In genomic region chr19:49570138-49570856, GRCh38 we compare ENCODE assay signal across 8 cellular contexts. TPM values are rescaled to one million over a fixed set of nuclear protein-coding genes. Genes with fewer than 3 reads are reported as not detected.
DNase-seq lines count a peak whose midpoint lies in the region; ATAC-seq lines count a peak whose summit lies in the region.

No MANE protein-coding gene starts in this region.

- no peaks in the 10 kb centered on the region for H3K36me3 Mint-ChIP-seq in natural killer cell treated with Interleukin-12 subunit alpha and Interleukin-12 subunit beta and Interleukin-15 and Interleukin-18, amount 100 ng/mL, for 72 hours

- H3K27ac Mint-ChIP-seq in natural killer cell treated with Interleukin-12 subunit alpha and Interleukin-12 subunit beta and Interleukin-15 and Interleukin-18, amount 100 ng/mL, for 72 hours = peak overlapping the region; percentile 46 to 81

- DNase-seq in DMS53 treated with DMSO at 0.1 percent for 48 hours (lab: John Stamatoyannopoulos, UW; ENCODE audit: unreplicated experiment) (peak; percentile 68), HuH-7 (ENCODE audit: low spot score) (peak; percentile 72), NOMO-1 treated with DMSO at 0.1 percent for 48 hours (lab: John Stamatoyannopoulos, UW; ENCODE audit: unreplicated experiment) (peak; percentile 81), activated T-cell treated with anti-CD3 and anti-CD28 coated beads for 24 hours (ENCODE audit: low read depth) (peak; percentile 62), fibroblast of gingiva (ENCODE audit: low read depth) (peak; percentile 69), HPDE6-E6E7 (ENCODE audit: extremely low spot score) (no peak)
- no peak for DNase-seq in natural killer cell treated with Interleukin-12 subunit alpha and Interleukin-12 subunit beta and Interleukin-15 and Interleukin-18, amount 100 ng/mL, for 72 hours (ENCODE audit: low spot score)

- H3K9me3 Mint-ChIP-seq in natural killer cell treated with Interleukin-12 subunit alpha and Interleukin-12 subunit beta and Interleukin-15 and Interleukin-18, amount 100 ng/mL, for 72 hours = no peaks in the 10 kb centered on the region

- H3K4me1 Mint-ChIP-seq in natural killer cell treated with Interleukin-12 subunit alpha and Interleukin-12 subunit beta and Interleukin-15 and Interleukin-18, amount 100 ng/mL, for 72 hours (ENCODE audit: low read depth in 2 of 2) = peaks cover 27 to 32% of the 10 kb centered on the region in 2 donors

- H3K27me3 Mint-ChIP-seq in natural killer cell treated with Interleukin-12 subunit alpha and Interleukin-12 subunit beta and Interleukin-15 and Interleukin-18, amount 100 ng/mL, for 72 hours = no peaks in the 10 kb centered on the region

- peak; percentile 67 to 78 for ATAC-seq in natural killer cell treated with Interleukin-12 subunit alpha and Interleukin-12 subunit beta and Interleukin-15 and Interleukin-18, amount 100 ng/mL, for 72 hours
- no peak for ATAC-seq in HG02840 (IDR thresholded peaks at IDR 0.05; ENCODE audit: low FRiP score, unreplicated experiment)

- peak overlapping the region; percentile 53 for H3K4me3 Mint-ChIP-seq in natural killer cell treated with Interleukin-12 subunit alpha and Interleukin-12 subunit beta and Interleukin-15 and Interleukin-18, amount 100 ng/mL, for 72 hours

RNA-seq across cellular contexts. Expression of gene NOSIP, which starts 10.1 kb away (rescaled TPM):
- 10 to 100 TPM; 70.6 to 75.2 TPM for total RNA-seq in natural killer cell treated with Interleukin-12 subunit alpha and Interleukin-12 subunit beta and Interleukin-15 and Interleukin-18, amount 100 ng/mL, for 72 hours

RNA-seq across cellular contexts. Expression of gene PRRG2, which starts 10.8 kb away (rescaled TPM):
- total RNA-seq in natural killer cell treated with Interleukin-12 subunit alpha and Interleukin-12 subunit beta and Interleukin-15 and Interleukin-18, amount 100 ng/mL, for 72 hours = 1 to 10 TPM in 1 of 2 donors, under 1 TPM in 1; 0.81 to 1.5 TPM

RNA-seq across cellular contexts. Expression of gene PRR12, which starts 20.7 kb away (rescaled TPM):
- total RNA-seq in natural killer cell treated with Interleukin-12 subunit alpha and Interleukin-12 subunit beta and Interleukin-15 and Interleukin-18, amount 100 ng/mL, for 72 hours = 10 to 100 TPM; 29.7 to 45.7 TPM

RNA-seq across cellular contexts. Expression of gene RCN3, which starts 42.5 kb away (rescaled TPM):
- 1 to 10 TPM; 1.6 to 2.0 TPM for total RNA-seq in natural killer cell treated with Interleukin-12 subunit alpha and Interleukin-12 subunit beta and Interleukin-15 and Interleukin-18, amount 100 ng/mL, for 72 hours

RNA-seq across cellular contexts. Expression of gene FCGRT, which starts 57.8 kb away (rescaled TPM):
- total RNA-seq in natural killer cell treated with Interleukin-12 subunit alpha and Interleukin-12 subunit beta and Interleukin-15 and Interleukin-18, amount 100 ng/mL, for 72 hours = 1 to 10 TPM; 1.6 to 3.0 TPM

Comparison
In these comparisons a context has a peak if more than half of its experiments do, and no peak if none do; other contexts are left out.
1. DNase-seq: peak in DMS53 treated with DMSO at 0.1 percent for 48 hours (single experiment), HuH-7 (single experiment), NOMO-1 treated with DMSO at 0.1 percent for 48 hours (single experiment), activated T-cell treated with anti-CD3 and anti-CD28 coated beads for 24 hours (single experiment) and fibroblast of gingiva (single experiment); none in natural killer cell treated with Interleukin-12 subunit alpha and Interleukin-12 subunit beta and Interleukin-15 and Interleukin-18, amount 100 ng/mL, for 72 hours (single experiment) and HPDE6-E6E7 (single experiment).